ENCODE assay signal across 10 cellular contexts in the genomic region with DNA sequence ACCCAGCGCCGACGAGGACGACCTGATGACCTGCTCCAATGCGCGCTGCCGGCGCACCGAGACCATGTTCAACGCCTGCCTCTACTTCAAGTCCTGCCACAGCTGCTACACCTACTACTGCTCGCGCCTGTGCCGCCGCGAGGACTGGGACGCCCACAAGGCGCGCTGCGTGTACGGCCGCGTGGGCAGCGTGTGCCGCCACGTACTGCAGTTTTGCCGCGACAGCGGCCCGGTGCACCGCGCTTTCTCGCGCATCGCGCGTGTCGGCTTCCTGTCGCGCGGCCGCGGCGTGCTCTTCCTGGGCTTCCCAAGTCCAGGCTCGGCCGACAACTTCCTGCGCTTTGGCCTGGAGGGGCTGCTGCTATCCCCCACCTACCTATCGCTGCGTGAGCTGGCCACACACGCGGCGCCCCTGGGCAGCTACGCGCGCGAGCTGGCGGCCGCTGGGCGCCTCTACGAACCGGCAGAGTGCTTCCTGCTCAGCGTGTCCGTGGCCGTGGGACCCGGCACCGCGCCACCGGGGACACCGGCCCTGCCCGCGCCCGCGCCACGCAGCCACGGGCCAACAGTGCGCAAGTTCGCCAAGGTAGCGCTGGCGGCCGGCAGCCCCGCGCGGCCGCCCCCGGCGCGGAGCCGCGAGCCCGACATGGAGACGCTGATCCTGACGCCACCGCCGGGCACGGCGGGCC. TPM values are rescaled to one million over a fixed set of nuclear protein-coding genes. Genes with fewer than 3 reads are reported as not detected.
DNase-seq lines count a peak whose midpoint lies in the region; ATAC-seq and TF ChIP-seq lines count a peak whose summit lies in the region.
"Had no signal": no experiment of that assay in that cellular context is flagged by ENCODE, and none has a peak within 500 bp of the region (broad histone marks: within the 10 kb centered on the region; RNA-seq: fewer than 3 reads in every experiment).

No MANE protein-coding gene starts in this region.

- H3K36me3 Mint-ChIP-seq in H9 (ENCODE audit: insufficient read depth in 1 of 3, low read depth in 3 of 3) (peaks cover 0 to 10% (median 7%) of the 10 kb centered on the region in 3 experiments; a peak in 4 of 7 replicates), osteocyte (ENCODE audit: unreplicated experiment) (no peaks in the 10 kb centered on the region)

- WGBS in H9 (ENCODE audit: extremely low coverage, insufficient read length, low lambda C conversion rate), result no CpG with 5 or more reads among the region's 95 CpGs

- H2BK12ac ChIP-seq in H9 (ENCODE audit: insufficient read length, low read depth, low read length), result no peak overlapping the region

- H3K27ac Mint-ChIP-seq in H9, result no peak overlapping the region
- H3K27ac Mint-ChIP-seq in osteocyte (ENCODE audit: unreplicated experiment), result no peak overlapping the region

- H3K4me3 Mint-ChIP-seq in H9, result peak overlapping the region in 1 of 2 experiments; percentile 64; a peak in 2 of 5 replicates
- peak overlapping the region; percentile 60 for H3K4me3 Mint-ChIP-seq in osteocyte (ENCODE audit: unreplicated experiment)

- no peaks in the 10 kb centered on the region for H3K27me3 ChIP-seq in H9 (ENCODE audit: insufficient read depth, low read length)

- no peak overlapping the region for H3K4ac ChIP-seq in H9 (ENCODE audit: low read depth, low read length)

- no peak overlapping the region for H4K8ac ChIP-seq in H9 (replicated peaks; ENCODE audit: insufficient read length, low read depth, low read length)

- no peaks in the 10 kb centered on the region for H4K20me1 ChIP-seq in H9 (ENCODE audit: control insufficient read depth, insufficient read depth, insufficient read length)

- no peak overlapping the region for H2BK20ac ChIP-seq in H9 (ENCODE audit: low read depth, low read length, poor library complexity, severe bottlenecking)

- no peak for TF ChIP-seq CTCF in H9 (conservative IDR thresholded peaks at IDR 0.05)
- no peak for TF ChIP-seq CTCF in coronary artery (IDR thresholded peaks at IDR 0.05)
- no peak for TF ChIP-seq CTCF in osteocyte (IDR thresholded peaks at IDR 0.05)

- no peaks in the 10 kb centered on the region for H3K4me1 ChIP-seq in H9 (ENCODE audit: insufficient read depth, low read length)

- no peak overlapping the region for H3K9ac ChIP-seq in H9 (ENCODE audit: extremely low read depth, insufficient read length, low read length)

- no peak overlapping the region for H2BK5ac ChIP-seq in H9 (ENCODE audit: insufficient read length, low read length)

- H3K4me2 ChIP-seq in H9 (ENCODE audit: insufficient read depth, insufficient read length, low read length), result peak overlapping the region; percentile 3

- peaks cover 7 to 16% of the 10 kb centered on the region in 2 experiments for H3K4me1 Mint-ChIP-seq in H9
- H3K4me1 Mint-ChIP-seq in osteocyte (ENCODE audit: unreplicated experiment), result peaks cover 33% of the 10 kb centered on the region

- no peak for ATAC-seq in HG02973 (IDR thresholded peaks at IDR 0.05; ENCODE audit: unreplicated experiment)
- ATAC-seq: SK-N-SH treated with all-trans-retinoic acid at 6 μM for 48 hours had no signal

- H4K91ac ChIP-seq in H9 (ENCODE audit: insufficient read length, low read depth, low read length), result no peak overlapping the region

- H2BK120ac ChIP-seq in H9 (ENCODE audit: low read depth, low read length, poor library complexity, severe bottlenecking), result no peak overlapping the region

- H3K79me1 ChIP-seq in H9 (ENCODE audit: insufficient read depth, low read depth, low read length, poor library complexity, severe bottlenecking), result no peaks in the 10 kb centered on the region

- H3K18ac ChIP-seq in H9 (ENCODE audit: insufficient read length, low read depth, low read length), result peak overlapping the region; percentile 18

- no peak overlapping the region; the same call in 1 of the 2 replicates for H3K14ac ChIP-seq in H9 (ENCODE audit: insufficient read depth, low read length)

- peaks cover 8% of the 10 kb centered on the region for H3K23me2 ChIP-seq in H9 (ENCODE audit: insufficient read length, low read depth, low read length, poor library complexity, severe bottlenecking)

- H3T11ph ChIP-seq in H9 (ENCODE audit: low read length), result no peak overlapping the region

- H3K4me3 ChIP-seq in coronary artery, result peak overlapping the region; percentile 80

- no peak overlapping the region for H4K5ac ChIP-seq in H9 (ENCODE audit: insufficient read length, low read depth, low read length)

- H3K27me3 Mint-ChIP-seq in H9 (ENCODE audit: low read depth) (peaks cover 6% of the 10 kb centered on the region), osteocyte (ENCODE audit: unreplicated experiment) (no peaks in the 10 kb centered on the region)

- DNase-seq in CD1c-positive myeloid dendritic cell (ENCODE audit: extremely low spot score) (peak; percentile 23), H9 (peak; percentile 52), coronary artery (ENCODE audit: low spot score) (no peak), osteocyte (ENCODE audit: extremely low spot score, unreplicated experiment) (no peak), NCI-H1694 treated with DMSO at 0.1 percent for 48 hours (lab: John Stamatoyannopoulos, UW) (no peak), HuH-7 (ENCODE audit: low spot score) (no peak), NCI-H510A treated with DMSO at 0.1 percent for 48 hours (lab: John Stamatoyannopoulos, UW) (no peak)
- DNase-seq: GDM1 had no signal

- no peak overlapping the region for H3K23ac ChIP-seq in H9 (ENCODE audit: insufficient read length, low read depth, low read length)

- no peak overlapping the region for H2AK5ac ChIP-seq in H9 (ENCODE audit: insufficient read length, low read length)

- H3K9me3 ChIP-seq in H9 (ENCODE audit: control insufficient read depth, low read depth, low read length), result no peaks in the 10 kb centered on the region

- H3K79me2 ChIP-seq in H9 (ENCODE audit: insufficient read depth, low read length), result no peaks in the 10 kb centered on the region

- H3K9me3 Mint-ChIP-seq in H9 (no peaks in the 10 kb centered on the region), osteocyte (ENCODE audit: unreplicated experiment) (no peaks in the 10 kb centered on the region)

- H2BK15ac ChIP-seq in H9 (ENCODE audit: low read depth, low read length), result no peak overlapping the region

- H3K56ac ChIP-seq in H9 (ENCODE audit: insufficient read length, low read depth, low read length), result no peak overlapping the region

- H3K27ac ChIP-seq in H9 (ENCODE audit: insufficient read length, low read depth, low read length), result no peak overlapping the region
- H3K27ac ChIP-seq in coronary artery, result peak overlapping the region in 1 of 2 donors; percentile 99

- no peak overlapping the region for H2AFZ ChIP-seq in H9 (ENCODE audit: low read length)

RNA-seq across cellular contexts. Expression of gene PHPT1, which starts 2.7 kb away (rescaled TPM):
- 161 and 175 TPM in 2 replicates for total RNA-seq in H9 (2021)
- total RNA-seq in osteocyte, result 131 and 142 TPM in 2 replicates

RNA-seq across cellular contexts. Expression of gene AJM1, which starts 4.2 kb away (rescaled TPM):
- total RNA-seq in H9 (2021) (1.8 and 2.3 TPM in 2 replicates), osteocyte (4.4 and 4.5 TPM in 2 replicates)

RNA-seq across cellular contexts. Expression of gene MAMDC4, which starts 5.6 kb away (rescaled TPM):
- total RNA-seq in H9 (2021) (6.9 and 9.2 TPM in 2 replicates), osteocyte (7.4 and 9.4 TPM in 2 replicates)

RNA-seq across cellular contexts. Expression of gene EDF1, which starts 19.6 kb away (rescaled TPM):
- 318 and 328 TPM in 2 replicates for total RNA-seq in H9 (2021)
- 338 and 342 TPM in 2 replicates for total RNA-seq in osteocyte

RNA-seq across cellular contexts. Expression of gene RABL6, which starts 38.8 kb away (rescaled TPM):
- total RNA-seq in H9 (2021) (108 and 114 TPM in 2 replicates), osteocyte (82.2 and 84.7 TPM in 2 replicates)

Comparison
In these comparisons a context has a peak if more than half of its experiments do, and no peak if none do; other contexts are left out.
1. DNase-seq: peak in CD1c-positive myeloid dendritic cell (single experiment) and H9 (single experiment); none in coronary artery (single experiment), osteocyte (single experiment), NCI-H1694 treated with DMSO at 0.1 percent for 48 hours (single experiment), HuH-7 (single experiment) and NCI-H510A treated with DMSO at 0.1 percent for 48 hours (single experiment).